8 cellular contexts compared by ENCODE assay signal in the genomic region with DNA sequence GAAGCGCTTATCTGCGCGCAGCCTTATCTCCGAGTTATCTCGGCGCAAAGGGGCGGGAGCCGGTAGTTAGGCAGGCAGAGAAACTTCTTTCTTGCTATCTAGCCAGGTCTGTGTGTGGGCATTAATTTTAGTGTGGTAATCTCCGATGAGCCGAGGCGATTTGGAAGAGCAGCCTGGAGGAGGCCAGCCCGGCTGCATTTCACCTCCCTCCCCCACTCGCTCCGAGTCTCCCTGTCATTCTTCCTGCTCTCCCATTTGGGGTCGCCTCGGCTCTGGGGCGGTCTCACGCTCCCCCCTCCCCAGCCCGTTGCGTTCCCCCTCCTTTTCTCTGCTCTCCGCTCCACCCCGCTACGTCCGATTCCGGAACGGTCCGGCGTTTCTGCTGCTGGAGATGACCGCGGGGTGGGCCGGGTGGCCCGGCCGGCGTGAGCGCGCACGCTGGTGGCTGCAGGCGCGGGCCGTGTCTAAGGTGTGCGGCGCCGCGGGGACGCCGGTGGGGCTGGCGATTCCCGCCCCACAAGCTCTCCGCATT. TPM values are rescaled to one million over a fixed set of nuclear protein-coding genes. Genes with fewer than 3 reads are reported as not detected.
DNase-seq lines count a peak whose midpoint lies in the region; ATAC-seq, FAIRE-seq and TF ChIP-seq lines count a peak whose summit lies in the region.

No MANE protein-coding gene starts in this region.

- peak overlapping the region; percentile 60; the same call in 1 of the 2 replicates for H3K18ac ChIP-seq in H1 (ENCODE audit: extremely low read depth, low read length)

- H3K4me3 ChIP-seq in Peyer's patch (peak overlapping the region; percentile 45 to 90 (median 70)), H1 (ENCODE audit: extremely low read depth in 1 of 4, insufficient read depth in 2 of 4, low read depth in 3 of 4, low read length in 4 of 4) (peak overlapping the region; percentile 34 to 70 (median 50)), muscle layer of colon (ENCODE audit: low read depth in 1 of 2, low read length in 2 of 2) (peak overlapping the region; percentile 76 to 86), OCI-LY7 (ENCODE audit: low read depth, low read length, poor library complexity, severe bottlenecking) (no peak overlapping the region)

- peak overlapping the region; percentile 66 for H3K27ac Mint-ChIP-seq in T-helper 1 cell treated with Interleukin-12 subunit alpha and Interleukin-12 subunit beta and Interleukin-4 antibody, amounts not matched to agents 30 μg/mL and 1 μg/mL, for 36 hours

- no peak overlapping the region for H3K14ac ChIP-seq in H1 (ENCODE audit: insufficient read length)

- CTCF ChIA-PET in H1 (lab: Charles Lee; ENCODE audit: partially characterized antibody) = no interaction called here
- CTCF ChIA-PET in OCI-LY7 (lab: Charles Lee; ENCODE audit: unreplicated experiment) = no interaction called here

- H3K27ac ChIP-seq in Peyer's patch (peak overlapping the region; percentile 52 to 96 (median 90)), H1 (ENCODE audit: low read depth, low read length) (no peak overlapping the region), muscle layer of colon (ENCODE audit: low read depth, low read length) (peak overlapping the region; percentile 19), OCI-LY7 (ENCODE audit: low read depth, low read length, poor library complexity, severe bottlenecking) (no peak overlapping the region)

- H3K4me2 ChIP-seq in H1 (ENCODE audit: insufficient read depth in 1 of 2, low read depth in 2 of 2, low read length in 2 of 2) (peak overlapping the region; percentile 71 to 88), OCI-LY7 (ENCODE audit: low read length) (no peak overlapping the region)

- H3K9ac ChIP-seq in H1 (replicated peaks in 1 of 4; ENCODE audit: extremely low read depth in 1 of 4, low read depth in 3 of 4, low read length in 3 of 4) (no peak overlapping the region), muscle layer of colon (ENCODE audit: low read length) (peak overlapping the region; percentile 21)

- H3K27me3 Mint-ChIP-seq in T-helper 1 cell treated with Interleukin-12 subunit alpha and Interleukin-12 subunit beta and Interleukin-4 antibody, amounts not matched to agents 30 μg/mL and 1 μg/mL, for 36 hours (ENCODE audit: low read depth) = peaks cover 78% of the 10 kb centered on the region

- POLR2A ChIA-PET in H1 (lab: Charles Lee; ENCODE audit: partially characterized antibody) (no interaction called here), OCI-LY7 (lab: Charles Lee) (no interaction called here)

- H3K27me3 ChIP-seq in Peyer's patch = peaks cover 0 to 34% of the 10 kb centered on the region in 2 donors
- H3K27me3 ChIP-seq in H1 (replicated peaks in 1 of 4; ENCODE audit: control insufficient read depth in 3 of 4, extremely low read depth in 1 of 4, insufficient read depth in 3 of 4, low read length in 3 of 4) = peaks cover 89 to 100% (median 96%) of the 10 kb centered on the region in 4 experiments
- H3K27me3 ChIP-seq in muscle layer of colon (ENCODE audit: control insufficient read depth in 1 of 2, insufficient read depth in 2 of 2, low read length in 2 of 2) = peaks cover 51 to 89% of the 10 kb centered on the region in 2 donors

- H4K20me1 ChIP-seq in H1 (replicated peaks in 1 of 2; ENCODE audit: control insufficient read depth in 1 of 2, insufficient read depth in 2 of 2, low read length in 2 of 2) = peaks cover 26 to 30% of the 10 kb centered on the region in 2 experiments
- no peaks in the 10 kb centered on the region for H4K20me1 ChIP-seq in OCI-LY7 (ENCODE audit: insufficient read depth, low read length)

- peak overlapping the region; percentile 12; the same call in 1 of the 2 replicates for H4K8ac ChIP-seq in H1 (ENCODE audit: extremely low read depth, insufficient read depth, low read length)

- no peak overlapping the region for H3K4ac ChIP-seq in H1 (replicated peaks; ENCODE audit: insufficient read length, low read depth, low read length)

- no peak overlapping the region for H2AK5ac ChIP-seq in H1 (ENCODE audit: low read depth, low read length)

- H3K9me2 ChIP-seq in OCI-LY7 (ENCODE audit: insufficient read depth, low read length) = no peaks in the 10 kb centered on the region

- H3K4me1 ChIP-seq in Peyer's patch = peaks cover 0 to 18% (median 2%) of the 10 kb centered on the region in 4 donors
- peaks cover 0 to 37% (median 13%) of the 10 kb centered on the region in 4 experiments; a peak in 5 of 7 replicates for H3K4me1 ChIP-seq in H1 (replicated peaks in 1 of 4; ENCODE audit: control insufficient read depth in 3 of 4, insufficient read depth in 4 of 4, low read length in 3 of 4)
- peaks cover 28% of the 10 kb centered on the region for H3K4me1 ChIP-seq in muscle layer of colon (ENCODE audit: insufficient read depth, low read length)
- H3K4me1 ChIP-seq in OCI-LY7 (ENCODE audit: insufficient read depth, low read length, poor library complexity, severe bottlenecking) = no peaks in the 10 kb centered on the region

- BruUV-seq in OCI-LY7 (replicated peaks; lab: Mats Ljungman, UMichigan) = no TSS peak

- TF ChIP-seq CTCF in Peyer's patch (IDR thresholded peaks at IDR 0.05) (no peak), H1 (IDR thresholded peaks at IDR 0.05; ENCODE audit: control extremely low read depth in 1 of 3, insufficient read depth in 1 of 3, low read depth in 1 of 3, low read length in 3 of 3) (no peak), OCI-LY7 (conservative IDR thresholded peaks at IDR 0.05; ENCODE audit: low read length) (no peak)

- H4K91ac ChIP-seq in H1 (replicated peaks; ENCODE audit: insufficient read length, low read length) = no peak overlapping the region

- TF ChIP-seq EP300 in H1 (IDR thresholded peaks at IDR 0.05; ENCODE audit: borderline replicate concordance in 1 of 2, low read depth in 2 of 2, low read length in 2 of 2) = no peak

- H3K36me3 ChIP-seq in Peyer's patch (peaks cover 0 to 5% (median 0%) of the 10 kb centered on the region in 3 donors), H1 (ENCODE audit: control insufficient read depth in 2 of 4, insufficient read depth in 4 of 4, low read length in 3 of 4) (peaks cover 0 to 19% (median 0%) of the 10 kb centered on the region in 4 experiments; a peak in 1 of 8 replicates), muscle layer of colon (ENCODE audit: insufficient read depth, low read length) (no peaks in the 10 kb centered on the region), OCI-LY7 (ENCODE audit: insufficient read depth, low read length) (no peaks in the 10 kb centered on the region)

- DNase-seq in T-helper 1 cell (no peak), Peyer's patch (peak in 1 of 3 donors; percentile 72), H1 (ENCODE audit: low read depth in 1 of 2, low spot score in 2 of 2) (no peak), cortex of kidney (lab: John Stamatoyannopoulos, UW) (no peak), OCI-LY7 (ENCODE audit: low spot score) (no peak)

- 1% methylated on average over 28 of the region's 49 CpGs; no CpG with 5 or more reads in 1 of the 2 experiments for WGBS in H1 (ENCODE audit: extremely low coverage in 1 of 2, insufficient coverage in 1 of 2, insufficient read length in 1 of 2, insufficient replicate concordance in 2 of 2, low coverage in 1 of 2, low lambda C conversion rate in 2 of 2, missing lambda C conversion rate in 1 of 2), 2 experiments

- H3K79me2 ChIP-seq in H1 (ENCODE audit: control insufficient read depth in 1 of 2, insufficient read depth in 2 of 2, low read length in 2 of 2) (no peaks in the 10 kb centered on the region), OCI-LY7 (ENCODE audit: insufficient read depth, low read depth, low read length) (no peaks in the 10 kb centered on the region)

- ATAC-seq in activated CD4-positive, CD25-positive, alpha-beta regulatory T cell treated with anti-CD3 and anti-CD28 coated beads, Interleukin-2, amount 50 U/mL, for 24 hours = no peak

- no peak overlapping the region for H2BK5ac ChIP-seq in H1 (ENCODE audit: low read depth, low read length)

- intact Hi-C loops in OCI-LY7 (cut with micrococcal nuclease; ENCODE audit: unreplicated experiment) = no loop called here

- no peak overlapping the region for H2BK120ac ChIP-seq in H1 (replicated peaks; ENCODE audit: low read depth, low read length)

- H2BK20ac ChIP-seq in H1 (ENCODE audit: low read length) = no peak overlapping the region

- no peaks in the 10 kb centered on the region for H3K79me1 ChIP-seq in H1 (ENCODE audit: low read depth, low read length)

- no peak overlapping the region for H2BK15ac ChIP-seq in H1 (ENCODE audit: low read length)

- TF ChIP-seq POLR2A in Peyer's patch (IDR thresholded peaks at IDR 0.05) (no peak), H1 (IDR thresholded peaks at IDR 0.05; ENCODE audit: control extremely low read depth in 1 of 2, low read depth in 2 of 2, low read length in 2 of 2) (no peak)

- H3K23ac ChIP-seq in H1 (ENCODE audit: insufficient read length) = no peak overlapping the region

- H4K5ac ChIP-seq in H1 (ENCODE audit: insufficient read length, low read depth, low read length) = no peak overlapping the region

- peak overlapping the region; percentile 83 for H3K4me3 Mint-ChIP-seq in T-helper 1 cell treated with Interleukin-12 subunit alpha and Interleukin-12 subunit beta and Interleukin-4 antibody, amounts not matched to agents 30 μg/mL and 1 μg/mL, for 36 hours

- H3K23me2 ChIP-seq in H1 (ENCODE audit: low read depth, low read length) = peaks cover 17% of the 10 kb centered on the region; the same call in 1 of the 2 replicates

- no peak for FAIRE-seq in H1 (lab: Jason Lieb, UNC)

- peaks cover 3% of the 10 kb centered on the region for H3K36me3 Mint-ChIP-seq in T-helper 1 cell treated with Interleukin-12 subunit alpha and Interleukin-12 subunit beta and Interleukin-4 antibody, amounts not matched to agents 30 μg/mL and 1 μg/mL, for 36 hours (ENCODE audit: low read depth)

- no peak for TF ChIP-seq RAD21 in H1 (IDR thresholded peaks at IDR 0.05 in 1 of 2, conservative IDR thresholded peaks at IDR 0.05 in 1 of 2; ENCODE audit: low read depth in 2 of 2, low read length in 2 of 2)

- H3K9me3 ChIP-seq in Peyer's patch (peaks cover 0 to 5% (median 0%) of the 10 kb centered on the region in 4 donors), H1 (ENCODE audit: insufficient read depth in 2 of 2, low read depth in 1 of 2, low read length in 1 of 2) (no peaks in the 10 kb centered on the region), muscle layer of colon (ENCODE audit: low read length) (peaks cover 12% of the 10 kb centered on the region), OCI-LY7 (ENCODE audit: low read length) (no peaks in the 10 kb centered on the region)

- no peak overlapping the region for H3K56ac ChIP-seq in H1 (replicated peaks; ENCODE audit: insufficient read length, low read depth, low read length)

- H3K9me3 Mint-ChIP-seq in T-helper 1 cell treated with Interleukin-12 subunit alpha and Interleukin-12 subunit beta and Interleukin-4 antibody, amounts not matched to agents 30 μg/mL and 1 μg/mL, for 36 hours = no peaks in the 10 kb centered on the region

- H2AFZ ChIP-seq in H1 (ENCODE audit: low read length) (peak overlapping the region; percentile 24; the same call in 1 of the 2 replicates), OCI-LY7 (ENCODE audit: low read length) (no peak overlapping the region)

- H2BK12ac ChIP-seq in H1 (ENCODE audit: low read depth, low read length) = 0 out of 2 replicates have a peak overlapping the region, but pooled peaks have one; percentile 5

- peaks cover 10% of the 10 kb centered on the region for H3K4me1 Mint-ChIP-seq in T-helper 1 cell treated with Interleukin-12 subunit alpha and Interleukin-12 subunit beta and Interleukin-4 antibody, amounts not matched to agents 30 μg/mL and 1 μg/mL, for 36 hours (ENCODE audit: low read depth)

RNA-seq across cellular contexts. Expression of gene GATA6, which starts 0.6 kb away (rescaled TPM):
- total RNA-seq in Peyer's patch = 100 to 1,000 TPM in 3 of 4 donors, 10 to 100 TPM in 1; 24.8 to 127 (median 114) TPM
- total RNA-seq in H1 (2021; fragmentation: NEBNext Ultra II Directional; extraction: Animal tissue kit (Norgen Biotek cat#: 25700)) = 0.09 and 0.25 TPM in 2 replicates
- polyA plus RNA-seq in H1 (2011; rRNA removed) = 0.02 TPM in 1 of 2 replicates, not detected in the other
- not detected for polyA plus RNA-seq in H1 (2011; cell fraction: cytosol; rRNA removed)
- 0.03 TPM for polyA plus RNA-seq in H1 (2011; cell fraction: nucleus; rRNA removed)
- polyA plus RNA-seq in H1 (2012, experiment 1 of 2) = 0.09 to 0.19 TPM (median 0.18 TPM) in 3 of 4 replicates, not detected in the other
- 0.14 TPM for polyA plus RNA-seq in H1 (2012, experiment 2 of 2)
- not detected for polyA plus RNA-seq in H1 (2013, experiment 1 of 2)
- polyA plus RNA-seq in H1 (2013, experiment 2 of 2) = not detected
- 0.06 TPM in 1 of 2 replicates, not detected in the other for polyA minus RNA-seq in H1 (2011; rRNA and poly(A)+ RNA removed)
- not detected for polyA minus RNA-seq in H1 (2011; cell fraction: cytosol; rRNA and poly(A)+ RNA removed)
- not detected for polyA minus RNA-seq in H1 (2011; cell fraction: nucleus; rRNA and poly(A)+ RNA removed)
- not detected in 2 replicates for total RNA-seq in OCI-LY7 (2014; rRNA removed; shearing (Covaris generic))
- not detected in 2 replicates for total RNA-seq in OCI-LY7 (2022)

Comparison
In these comparisons a context has a peak if more than half of its experiments do, and no peak if none do; other contexts are left out.
1. H3K27ac ChIP-seq: peak in Peyer's patch (4 of 4) and muscle layer of colon (single experiment); none in H1 (single experiment) and OCI-LY7 (single experiment).
2. RNA of gene GATA6, which starts 0.6 kb away (total RNA-seq): 24.8 to 127 TPM in Peyer's patch; 0.09 to 0.25 TPM in H1 and not detected in OCI-LY7; every median in the first group is over 10 times any median in the second.